Comparison of ENCODE assay signal across 15 cellular contexts in genomic region chr5:23840083-23840482, GRCh38.
A peak's percentile ranks its signal among the peaks of the same experiment; 100 is the strongest.
DNase-seq lines count a peak whose midpoint lies in the region; ATAC-seq and TF ChIP-seq lines count a peak whose summit lies in the region.
"Had no signal": no experiment of that assay in that cellular context is flagged by ENCODE, and none has a peak within 500 bp of the region (broad histone marks: within the 10 kb centered on the region; RNA-seq: fewer than 3 reads in every experiment).

No MANE protein-coding gene starts in this region.

- H3K4me1 ChIP-seq in gastroesophageal sphincter, result no peaks in the 10 kb centered on the region
- H3K4me1 ChIP-seq: upper lobe of right lung had no signal

- no peaks in the 10 kb centered on the region for H3K36me3 ChIP-seq in SU-DHL-6 (ENCODE audit: low read length)
- no peaks in the 10 kb centered on the region for H3K36me3 ChIP-seq in gastroesophageal sphincter
- H3K36me3 ChIP-seq: brain microvascular endothelial cell, upper lobe of right lung had no signal

- H3K79me2 ChIP-seq in SU-DHL-6 (ENCODE audit: insufficient read depth, low read length), result no peaks in the 10 kb centered on the region

- H3K9ac ChIP-seq in SU-DHL-6 (ENCODE audit: low read length), result no peak overlapping the region

- H4K20me1 ChIP-seq in SU-DHL-6 (ENCODE audit: low read depth, low read length), result no peaks in the 10 kb centered on the region

- H3K9me2 ChIP-seq in SU-DHL-6 (replicated peaks; ENCODE audit: insufficient read depth, low read length), result no peaks in the 10 kb centered on the region

- ATAC-seq in GM19455 (IDR thresholded peaks at IDR 0.05; ENCODE audit: unreplicated experiment), result no peak
- ATAC-seq in gastroesophageal sphincter, result no peak
- ATAC-seq: T-helper 17 cell, upper lobe of right lung had no signal

- no peaks in the 10 kb centered on the region for H3F3A ChIP-seq in SU-DHL-6 (ENCODE audit: insufficient read depth)

- H3K27me3 ChIP-seq in SU-DHL-6 (ENCODE audit: low read length), result no peaks in the 10 kb centered on the region
- no peaks in the 10 kb centered on the region for H3K27me3 ChIP-seq in gastroesophageal sphincter
- H3K27me3 ChIP-seq: brain microvascular endothelial cell, upper lobe of right lung had no signal

- no peak for TF ChIP-seq EP300 in gastroesophageal sphincter (IDR thresholded peaks at IDR 0.05)

- H3K4me3 ChIP-seq in SU-DHL-6 (ENCODE audit: insufficient read depth, low read length, poor library complexity, severe bottlenecking) (no peak overlapping the region), gastroesophageal sphincter (no peak overlapping the region)
- H3K4me3 ChIP-seq: upper lobe of right lung had no signal

- DNase-seq in NCI-H2081 (lab: John Stamatoyannopoulos, UW) (peak; percentile 19 to 20), NCI-H2081 treated with DMSO at 0.1 percent for 48 hours (lab: John Stamatoyannopoulos, UW) (no peak), Kasumi-1 (lab: John Stamatoyannopoulos, UW) (peak; percentile 4 to 13), left kidney (ENCODE audit: low read depth, low spot score) (peak; percentile 2), UCSD-AML1 (lab: John Stamatoyannopoulos, UW; ENCODE audit: unreplicated experiment) (no peak)
- DNase-seq: activated gamma-delta T cell; brain microvascular endothelial cell; DMS79 treated with DMSO at 0.1 percent for 48 hours; kidney glomerular epithelial cell; stimulated activated CD4-positive, alpha-beta T cell treated with anti-CD3 and anti-CD28 coated beads, Interleukin-2, amount 100 ng/mL, for 24 hours; T-helper 17 cell; upper lobe of right lung had no signal

- no peak overlapping the region for H3K4me2 ChIP-seq in SU-DHL-6 (ENCODE audit: low read depth, low read length, poor library complexity, severe bottlenecking)

- TF ChIP-seq POLR2A in gastroesophageal sphincter (IDR thresholded peaks at IDR 0.05), result no peak

- no peak for TF ChIP-seq CTCF in SU-DHL-6 (IDR thresholded peaks at IDR 0.05; ENCODE audit: insufficient read depth, low read length, poor library complexity, severe bottlenecking)
- TF ChIP-seq CTCF in gastroesophageal sphincter (IDR thresholded peaks at IDR 0.05), result no peak

- H3K27ac ChIP-seq in SU-DHL-6 (ENCODE audit: low read depth, low read length) (no peak overlapping the region), gastroesophageal sphincter (no peak overlapping the region)
- H3K27ac ChIP-seq: brain microvascular endothelial cell, upper lobe of right lung had no signal

- H3K9me3 ChIP-seq in SU-DHL-6 (ENCODE audit: insufficient read depth, low read length) (no peaks in the 10 kb centered on the region), gastroesophageal sphincter (peaks cover 0 to 10% (median 0%) of the 10 kb centered on the region in 3 donors)
- H3K9me3 ChIP-seq: upper lobe of right lung had no signal

- H2AFZ ChIP-seq in SU-DHL-6 (ENCODE audit: low read depth, low read length, severe bottlenecking), result peak overlapping the region; percentile 51

Comparison
In these comparisons a context has a peak if more than half of its experiments do, and no peak if none do; other contexts are left out.
1. DNase-seq: peak in NCI-H2081 (2 of 2), Kasumi-1 (2 of 2) and left kidney (single experiment); none in NCI-H2081 treated with DMSO at 0.1 percent for 48 hours (single experiment) and UCSD-AML1 (single experiment).